1 cellular context compared by ENCODE assay signal in the genomic region with DNA sequence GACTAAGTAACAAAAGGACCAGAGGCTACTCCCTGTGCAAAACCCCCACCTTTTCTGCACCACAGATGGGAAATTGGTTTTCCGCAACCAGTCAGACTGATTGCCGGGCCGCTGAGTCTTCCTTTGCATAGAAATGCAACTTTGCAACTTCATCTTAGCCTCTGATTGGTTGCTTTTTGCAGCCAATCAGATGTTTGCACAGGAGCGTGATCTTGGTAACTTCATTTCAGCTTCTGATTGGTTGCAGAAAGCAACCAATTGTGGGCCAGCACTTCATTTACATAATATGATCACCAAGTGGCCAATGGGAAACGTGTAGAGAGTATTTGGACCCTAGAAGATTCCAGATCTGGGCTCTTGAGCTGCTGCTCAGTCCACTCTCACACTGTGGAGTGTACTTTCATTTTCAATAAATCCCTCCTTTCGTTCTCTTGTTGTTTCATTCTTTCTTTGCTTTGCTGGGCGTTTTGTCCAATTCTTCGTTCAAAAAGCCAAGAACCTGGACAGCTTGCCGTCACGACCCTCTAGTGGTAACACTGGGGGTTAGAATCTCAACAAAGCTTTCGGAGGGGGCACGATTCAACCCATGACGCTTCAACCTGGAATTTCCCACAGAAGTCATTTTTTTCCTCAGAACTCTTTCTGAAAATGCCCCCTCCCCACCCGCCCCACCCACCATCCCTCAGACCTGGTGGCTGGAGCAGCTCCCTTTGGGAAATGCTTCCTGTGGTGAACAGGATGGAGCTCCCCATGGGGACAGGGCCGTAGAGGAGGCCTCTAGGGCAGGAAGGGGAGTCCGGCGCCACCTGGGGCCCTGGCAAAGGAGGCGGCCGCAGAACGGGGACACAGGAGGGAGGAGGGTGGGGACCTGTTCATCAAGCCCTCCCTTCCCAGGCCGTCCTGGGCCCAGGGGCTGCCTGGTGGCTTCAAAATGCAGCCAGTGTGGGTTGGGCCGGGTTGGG.
TF ChIP-seq lines count a peak whose summit lies in the region.

No MANE protein-coding gene starts in this region.

TF ChIP-seq in H1, 55 proteins besides CTCF, POLR2A, EP300 and RAD21 (continued from another document):
- TF ChIP-seq SUZ12 (IDR thresholded peaks at IDR 0.05; ENCODE audit: low read length): no peak
- no peak for TF ChIP-seq ASH2L (IDR thresholded peaks at IDR 0.05; ENCODE audit: low read length)
- TF ChIP-seq JUND (IDR thresholded peaks at IDR 0.05; ENCODE audit: low read length): no peak
- no peak for TF ChIP-seq FOSL1 (IDR thresholded peaks at IDR 0.05; ENCODE audit: insufficient read depth, low read depth, low read length)
- no peak for TF ChIP-seq RBBP5 (IDR thresholded peaks at IDR 0.05; ENCODE audit: borderline replicate concordance, low read depth, low read length)
